Comparison of ENCODE assay signal across 3 cellular contexts in the genomic region with DNA sequence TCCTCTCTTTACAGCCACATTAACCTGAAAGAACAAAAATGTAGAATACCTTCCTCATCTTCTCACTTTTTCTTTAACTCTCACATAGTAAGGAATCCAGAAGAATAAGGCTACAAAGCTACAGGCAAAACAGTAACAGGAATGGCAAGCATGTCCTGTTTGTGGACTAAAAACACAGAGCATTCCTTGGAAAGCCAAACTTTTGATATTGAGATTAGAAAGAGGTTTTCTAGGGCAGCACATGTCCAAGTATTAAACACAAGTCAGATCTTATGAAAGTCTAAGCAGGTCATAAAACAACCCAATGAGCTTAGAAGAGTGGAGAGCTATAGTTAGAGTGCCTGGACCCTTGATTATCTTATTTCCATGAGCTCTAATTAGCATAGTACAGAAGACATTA.
TF ChIP-seq lines count a peak whose summit lies in the region.

No MANE protein-coding gene starts in this region.

TF ChIP-seq in endothelial cell of umbilical vein, 7 proteins besides CTCF, POLR2A, EP300 and RAD21:
- TF ChIP-seq EZH2 (IDR thresholded peaks at IDR 0.05; ENCODE audit: borderline replicate concordance, low read depth, low read length, severe bottlenecking): no peak
- TF ChIP-seq MYC (IDR thresholded peaks at IDR 0.05; ENCODE audit: low read depth, low read length): no peak
- no peak for TF ChIP-seq FOS (IDR thresholded peaks at IDR 0.05; ENCODE audit: borderline replicate concordance, insufficient read depth, low read length)
- no peak for TF ChIP-seq JUN (IDR thresholded peaks at IDR 0.05; ENCODE audit: borderline replicate concordance, insufficient read depth, insufficient read length, low read depth)
- TF ChIP-seq, protein P1, sequence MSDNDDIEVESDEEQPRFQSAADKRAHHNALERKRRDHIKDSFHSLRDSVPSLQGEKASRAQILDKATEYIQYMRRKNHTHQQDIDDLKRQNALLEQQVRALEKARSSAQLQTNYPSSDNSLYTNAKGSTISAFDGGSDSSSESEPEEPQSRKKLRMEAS (IDR thresholded peaks at IDR 0.05; ENCODE audit: insufficient read depth, insufficient read length): no peak
- TF ChIP-seq GATA2 (IDR thresholded peaks at IDR 0.05; ENCODE audit: insufficient read depth, insufficient read length, low read depth, low read length): no peak
- no peak for TF ChIP-seq POLR2AphosphoS5 (IDR thresholded peaks at IDR 0.05; ENCODE audit: insufficient read depth, low read depth, low read length)

TF ChIP-seq in GM23338, 12 proteins besides CTCF, POLR2A, EP300 and RAD21 (continues in another document):
- TF ChIP-seq NANOG (IDR thresholded peaks at IDR 0.05; ENCODE audit: borderline replicate concordance): no peak
- TF ChIP-seq CREB1 (CRISPR knock-in tag; IDR thresholded peaks at IDR 0.05; ENCODE audit: low read depth): no peak
- TF ChIP-seq STAT1 (IDR thresholded peaks at IDR 0.05; ENCODE audit: unreplicated experiment): no peak
- TF ChIP-seq, protein P2, sequence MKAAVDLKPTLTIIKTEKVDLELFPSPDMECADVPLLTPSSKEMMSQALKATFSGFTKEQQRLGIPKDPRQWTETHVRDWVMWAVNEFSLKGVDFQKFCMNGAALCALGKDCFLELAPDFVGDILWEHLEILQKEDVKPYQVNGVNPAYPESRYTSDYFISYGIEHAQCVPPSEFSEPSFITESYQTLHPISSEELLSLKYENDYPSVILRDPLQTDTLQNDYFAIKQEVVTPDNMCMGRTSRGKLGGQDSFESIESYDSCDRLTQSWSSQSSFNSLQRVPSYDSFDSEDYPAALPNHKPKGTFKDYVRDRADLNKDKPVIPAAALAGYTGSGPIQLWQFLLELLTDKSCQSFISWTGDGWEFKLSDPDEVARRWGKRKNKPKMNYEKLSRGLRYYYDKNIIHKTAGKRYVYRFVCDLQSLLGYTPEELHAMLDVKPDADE (IDR thresholded peaks at IDR 0.05): no peak
- no peak for TF ChIP-seq EZH2phosphoT487 (IDR thresholded peaks at IDR 0.05; ENCODE audit: unreplicated experiment)
- TF ChIP-seq JUNB (IDR thresholded peaks at IDR 0.05; ENCODE audit: unreplicated experiment): no peak
- TF ChIP-seq, protein P3, sequence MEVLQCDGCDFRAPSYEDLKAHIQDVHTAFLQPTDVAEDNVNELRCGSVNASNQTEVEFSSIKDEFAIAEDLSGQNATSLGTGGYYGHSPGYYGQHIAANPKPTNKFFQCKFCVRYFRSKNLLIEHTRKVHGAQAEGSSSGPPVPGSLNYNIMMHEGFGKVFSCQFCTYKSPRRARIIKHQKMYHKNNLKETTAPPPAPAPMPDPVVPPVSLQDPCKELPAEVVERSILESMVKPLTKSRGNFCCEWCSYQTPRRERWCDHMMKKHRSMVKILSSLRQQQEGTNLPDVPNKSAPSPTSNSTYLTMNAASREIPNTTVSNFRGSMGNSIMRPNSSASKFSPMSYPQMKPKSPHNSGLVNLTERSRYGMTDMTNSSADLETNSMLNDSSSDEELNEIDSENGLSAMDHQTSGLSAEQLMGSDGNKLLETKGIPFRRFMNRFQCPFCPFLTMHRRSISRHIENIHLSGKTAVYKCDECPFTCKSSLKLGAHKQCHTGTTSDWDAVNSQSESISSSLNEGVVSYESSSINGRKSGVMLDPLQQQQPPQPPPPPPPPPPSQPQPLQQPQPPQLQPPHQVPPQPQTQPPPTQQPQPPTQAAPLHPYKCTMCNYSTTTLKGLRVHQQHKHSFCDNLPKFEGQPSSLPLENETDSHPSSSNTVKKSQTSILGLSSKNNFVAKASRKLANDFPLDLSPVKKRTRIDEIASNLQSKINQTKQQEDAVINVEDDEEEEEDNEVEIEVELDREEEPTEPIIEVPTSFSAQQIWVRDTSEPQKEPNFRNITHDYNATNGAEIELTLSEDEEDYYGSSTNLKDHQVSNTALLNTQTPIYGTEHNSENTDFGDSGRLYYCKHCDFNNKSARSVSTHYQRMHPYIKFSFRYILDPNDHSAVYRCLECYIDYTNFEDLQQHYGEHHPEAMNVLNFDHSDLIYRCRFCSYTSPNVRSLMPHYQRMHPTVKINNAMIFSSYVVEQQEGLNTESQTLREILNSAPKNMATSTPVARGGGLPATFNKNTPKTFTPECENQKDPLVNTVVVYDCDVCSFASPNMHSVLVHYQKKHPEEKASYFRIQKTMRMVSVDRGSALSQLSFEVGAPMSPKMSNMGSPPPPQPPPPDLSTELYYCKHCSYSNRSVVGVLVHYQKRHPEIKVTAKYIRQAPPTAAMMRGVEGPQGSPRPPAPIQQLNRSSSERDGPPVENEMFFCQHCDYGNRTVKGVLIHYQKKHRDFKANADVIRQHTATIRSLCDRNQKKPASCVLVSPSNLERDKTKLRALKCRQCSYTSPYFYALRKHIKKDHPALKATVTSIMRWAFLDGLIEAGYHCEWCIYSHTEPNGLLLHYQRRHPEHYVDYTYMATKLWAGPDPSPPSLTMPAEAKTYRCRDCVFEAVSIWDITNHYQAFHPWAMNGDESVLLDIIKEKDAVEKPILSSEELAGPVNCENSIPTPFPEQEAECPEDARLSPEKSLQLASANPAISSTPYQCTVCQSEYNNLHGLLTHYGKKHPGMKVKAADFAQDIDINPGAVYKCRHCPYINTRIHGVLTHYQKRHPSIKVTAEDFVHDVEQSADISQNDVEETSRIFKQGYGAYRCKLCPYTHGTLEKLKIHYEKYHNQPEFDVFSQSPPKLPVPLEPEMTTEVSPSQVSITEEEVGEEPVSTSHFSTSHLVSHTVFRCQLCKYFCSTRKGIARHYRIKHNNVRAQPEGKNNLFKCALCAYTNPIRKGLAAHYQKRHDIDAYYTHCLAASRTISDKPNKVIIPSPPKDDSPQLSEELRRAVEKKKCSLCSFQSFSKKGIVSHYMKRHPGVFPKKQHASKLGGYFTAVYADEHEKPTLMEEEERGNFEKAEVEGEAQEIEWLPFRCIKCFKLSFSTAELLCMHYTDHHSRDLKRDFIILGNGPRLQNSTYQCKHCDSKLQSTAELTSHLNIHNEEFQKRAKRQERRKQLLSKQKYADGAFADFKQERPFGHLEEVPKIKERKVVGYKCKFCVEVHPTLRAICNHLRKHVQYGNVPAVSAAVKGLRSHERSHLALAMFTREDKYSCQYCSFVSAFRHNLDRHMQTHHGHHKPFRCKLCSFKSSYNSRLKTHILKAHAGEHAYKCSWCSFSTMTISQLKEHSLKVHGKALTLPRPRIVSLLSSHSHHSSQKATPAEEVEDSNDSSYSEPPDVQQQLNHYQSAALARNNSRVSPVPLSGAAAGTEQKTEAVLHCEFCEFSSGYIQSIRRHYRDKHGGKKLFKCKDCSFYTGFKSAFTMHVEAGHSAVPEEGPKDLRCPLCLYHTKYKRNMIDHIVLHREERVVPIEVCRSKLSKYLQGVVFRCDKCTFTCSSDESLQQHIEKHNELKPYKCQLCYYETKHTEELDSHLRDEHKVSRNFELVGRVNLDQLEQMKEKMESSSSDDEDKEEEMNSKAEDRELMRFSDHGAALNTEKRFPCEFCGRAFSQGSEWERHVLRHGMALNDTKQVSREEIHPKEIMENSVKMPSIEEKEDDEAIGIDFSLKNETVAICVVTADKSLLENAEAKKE (CRISPR knock-in tag; IDR thresholded peaks at IDR 0.05): no peak
- TF ChIP-seq ZNF331 (CRISPR knock-in tag; IDR thresholded peaks at IDR 0.05; ENCODE audit: low read depth): no peak
- no peak for TF ChIP-seq EZH2 (IDR thresholded peaks at IDR 0.05; ENCODE audit: low read depth, unreplicated experiment)
- TF ChIP-seq POLR2AphosphoS5 (IDR thresholded peaks at IDR 0.05; ENCODE audit: low read depth): no peak

TF ChIP-seq in HEK293T, 16 proteins besides CTCF, POLR2A, EP300 and RAD21:
- no peak for TF ChIP-seq CTBP1 (IDR thresholded peaks at IDR 0.05; ENCODE audit: borderline replicate concordance)
